In genomic region chr15:51936119-51936478, GRCh38 we compare ENCODE assay signal across 14 cellular contexts. TPM values are rescaled to one million over a fixed set of nuclear protein-coding genes. Genes with fewer than 3 reads are reported as not detected.
DNase-seq lines count a peak whose midpoint lies in the region; ATAC-seq and TF ChIP-seq lines count a peak whose summit lies in the region.
"Had no signal": no experiment of that assay in that cellular context is flagged by ENCODE, and none has a peak within 500 bp of the region (broad histone marks: within the 10 kb centered on the region; RNA-seq: fewer than 3 reads in every experiment).

No MANE protein-coding gene starts in this region.

- peak; percentile 18 for ATAC-seq in GM18498 (IDR thresholded peaks at IDR 0.05; ENCODE audit: unreplicated experiment)
- ATAC-seq in HCT116 = no peak
- ATAC-seq in RWPE2 (ENCODE audit: low read depth) = peak; percentile 8; the same call in 1 of the 3 replicates
- no peak for ATAC-seq in left cardiac atrium
- ATAC-seq: body of pancreas, psoas muscle had no signal

- H3K27me3 ChIP-seq in HCT116 (ENCODE audit: insufficient read depth, low read length) (no peaks in the 10 kb centered on the region), RWPE2 (ENCODE audit: insufficient read depth, poor library complexity, severe bottlenecking) (no peaks in the 10 kb centered on the region), iPS-18a (ENCODE audit: control insufficient read depth, insufficient read depth, low read length) (no peaks in the 10 kb centered on the region)
- H3K27me3 ChIP-seq: body of pancreas had no signal

- no peaks in the 10 kb centered on the region for H3K9me2 ChIP-seq in HCT116 (ENCODE audit: insufficient read depth)

- intact Hi-C loops in HCT116 (cut with micrococcal nuclease) = no loop called here
- intact Hi-C loops in left cardiac atrium (cut with DNase I) = no loop called here

- no peak overlapping the region for H2AFZ ChIP-seq in HCT116 (ENCODE audit: low read depth, low read length, poor library complexity, severe bottlenecking)

- H3K4me3 ChIP-seq in HCT116 (replicated peaks in 1 of 2; ENCODE audit: low read depth in 1 of 2, low read length in 2 of 2) (no peak overlapping the region), RWPE2 (ENCODE audit: severe bottlenecking) (no peak overlapping the region), iPS-18a (ENCODE audit: low read length) (peak overlapping the region; percentile 21)
- H3K4me3 ChIP-seq: body of pancreas, psoas muscle had no signal

- H3K4me2 ChIP-seq in HCT116 (ENCODE audit: low read length) = no peak overlapping the region

- H3K9ac ChIP-seq in HCT116 (ENCODE audit: low read length) (no peak overlapping the region), iPS-18a (ENCODE audit: low read length) (no peak overlapping the region)

- RAD21 ChIA-PET in HCT116 (lab: Charles Lee; ENCODE audit: low non-redundant PET in 1 of 2, low total read pairs in 2 of 2, uncharacterized antibody in 2 of 2, unreplicated experiment in 2 of 2) = no interaction called here

- peak; percentile 20; the same call in 1 of the 2 replicates for TF ChIP-seq RAD21 in HCT116 (IDR thresholded peaks at IDR 0.05; ENCODE audit: low read depth)

- H3K4me1 ChIP-seq in HCT116 (ENCODE audit: control insufficient read depth in 1 of 2, insufficient read depth in 2 of 2, low read length in 2 of 2) = no peaks in the 10 kb centered on the region
- peaks cover 10% of the 10 kb centered on the region for H3K4me1 ChIP-seq in RWPE2 (ENCODE audit: insufficient read depth, poor library complexity, severe bottlenecking)
- H3K4me1 ChIP-seq in iPS-18a (ENCODE audit: control insufficient read depth, low read depth, low read length) = no peaks in the 10 kb centered on the region
- H3K4me1 ChIP-seq: body of pancreas, Caco-2 had no signal

- H4K20me1 ChIP-seq in HCT116 (ENCODE audit: insufficient read depth) = no peaks in the 10 kb centered on the region

- H3K27ac ChIP-seq in HCT116 (ENCODE audit: low read depth, low read length) (no peak overlapping the region), RWPE2 (ENCODE audit: poor library complexity, severe bottlenecking) (no peak overlapping the region), iPS-18a (ENCODE audit: low read length) (no peak overlapping the region)
- H3K27ac ChIP-seq: body of pancreas, psoas muscle had no signal

- CTCF ChIA-PET in HCT116 (lab: Charles Lee) = interaction anchor here (1.2 kb wide), 1 partner anchor 11 kb away, joined by 4 read pairs; no protein-coding TSS in a partner anchor

- H3K9me3 ChIP-seq in HCT116 (ENCODE audit: control insufficient read depth in 1 of 2, insufficient read depth in 1 of 2, low read depth in 1 of 2, low read length in 2 of 2) = no peaks in the 10 kb centered on the region
- no peaks in the 10 kb centered on the region for H3K9me3 ChIP-seq in RWPE2 (ENCODE audit: severe bottlenecking)
- no peaks in the 10 kb centered on the region for H3K9me3 ChIP-seq in iPS-18a (ENCODE audit: control insufficient read depth, low read depth, low read length)
- H3K9me3 ChIP-seq: body of pancreas, Caco-2, psoas muscle had no signal

- TF ChIP-seq POLR2A in HCT116 (IDR thresholded peaks at IDR 0.05; ENCODE audit: borderline replicate concordance, extremely low read depth, insufficient read depth, insufficient read length) = no peak

- POLR2A ChIA-PET in HCT116 (lab: Charles Lee) = interaction anchor here (0.8 kb wide), 1 partner anchor 36 kb away, joined by 3 read pairs; the partner anchor contains the start of gene LEO1

- no TSS peak for BruUV-seq in HCT116 (replicated peaks; lab: Mats Ljungman, UMichigan)

- peak in 1 of 3 experiments; percentile 20; a peak in 1 of 6 replicates for TF ChIP-seq CTCF in HCT116 (IDR thresholded peaks at IDR 0.05 in 2 of 3, conservative IDR thresholded peaks at IDR 0.05 in 1 of 3; ENCODE audit: borderline replicate concordance in 1 of 3, insufficient read depth in 1 of 3, low read depth in 2 of 3, low read length in 2 of 3)
- TF ChIP-seq CTCF in RWPE2 (IDR thresholded peaks at IDR 0.05; ENCODE audit: poor library complexity, severe bottlenecking) = peak; percentile 40

- H3K79me2 ChIP-seq in HCT116 (ENCODE audit: insufficient read depth, low read length) = no peaks in the 10 kb centered on the region

- no peak for DNase-seq in HCT116 (ENCODE audit: low read depth, low spot score)
- DNase-seq in RWPE2 (ENCODE audit: low spot score) = no peak
- DNase-seq in NCI-H2171 treated with DMSO at 0.1 percent for 48 hours (lab: John Stamatoyannopoulos, UW) = no peak
- no peak for DNase-seq in putamen (ENCODE audit: low spot score)
- no peak for DNase-seq in cerebellar cortex (ENCODE audit: low spot score)
- no peak for DNase-seq in left cardiac atrium
- DNase-seq: body of pancreas, Caco-2, mesenchymal stem cell, NCI-H146, psoas muscle, substantia nigra had no signal

- peaks cover 0 to 8% of the 10 kb centered on the region in 2 experiments; a peak in 2 of 4 replicates for H3K36me3 ChIP-seq in HCT116 (ENCODE audit: control insufficient read depth in 1 of 2, insufficient read depth in 2 of 2, low read length in 2 of 2)
- H3K36me3 ChIP-seq in RWPE2 (ENCODE audit: low read depth) = peaks cover 68% of the 10 kb centered on the region
- H3K36me3 ChIP-seq in iPS-18a (ENCODE audit: control insufficient read depth, low read depth, low read length) = peaks cover 9% of the 10 kb centered on the region

TF ChIP-seq in HCT116, 20 proteins besides CTCF, POLR2A, EP300 and RAD21:
- TF ChIP-seq ZNF274 (IDR thresholded peaks at IDR 0.05; ENCODE audit: low read depth, low read length) (no peak), SRF (IDR thresholded peaks at IDR 0.05; ENCODE audit: low read depth) (no peak), EZH2phosphoT487 (IDR thresholded peaks at IDR 0.05; ENCODE audit: borderline replicate concordance) (no peak), JUND (IDR thresholded peaks at IDR 0.05) (no peak), ZBTB33 (IDR thresholded peaks at IDR 0.05; ENCODE audit: extremely low read depth, insufficient replicate concordance, low read length) (no peak), TCF7L2 (IDR thresholded peaks at IDR 0.05; ENCODE audit: borderline replicate concordance, extremely low read depth, insufficient read depth, insufficient read length) (no peak)
TF ChIP-seq in HCT116: peak in this region for 0.

RNA-seq across cellular contexts. Expression of gene LEO1, which starts 35.5 kb away (rescaled TPM):
- total RNA-seq in HCT116 (2021; ENCODE audit: unreplicated experiment) = 27.8 TPM
- 16.8 and 22.2 TPM in 2 replicates for polyA plus RNA-seq in HCT116 (2012)
- total RNA-seq in left cardiac atrium = 10 to 100 TPM in 1 of 2 donors, 1 to 10 TPM in 1; 9.8 to 10.8 TPM

Comparison
In these comparisons a context has a peak if more than half of its experiments do, and no peak if none do; other contexts are left out.
1. ATAC-seq: peak in GM18498 (single experiment) and RWPE2 (single experiment); none in HCT116 (single experiment) and left cardiac atrium (0 of 2).